Comparison of ENCODE assay signal across 1 cellular context in the genomic region with DNA sequence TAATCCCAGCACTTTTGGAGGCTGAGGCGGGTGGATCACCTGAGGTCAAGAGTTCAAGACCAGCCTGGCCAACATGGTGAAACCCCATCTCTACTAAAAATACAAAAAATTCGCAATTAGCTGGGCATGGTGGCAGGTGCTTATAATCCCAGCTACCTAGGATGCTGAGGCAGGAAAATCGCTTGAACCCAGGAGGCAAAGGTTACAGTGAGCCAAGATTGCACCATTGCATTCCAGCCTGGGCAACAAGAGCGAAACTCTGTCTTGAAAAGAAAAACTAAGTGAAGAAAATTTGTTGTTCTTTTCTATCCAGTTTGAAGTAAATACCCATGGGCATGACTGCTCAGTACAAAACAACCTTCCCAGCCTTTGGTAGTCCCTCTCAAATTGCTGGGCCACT. TPM values are rescaled to one million over a fixed set of nuclear protein-coding genes. Genes with fewer than 3 reads are reported as not detected.
"Had no signal": no experiment of that assay in that cellular context is flagged by ENCODE, and none has a peak within 500 bp of the region (broad histone marks: within the 10 kb centered on the region; RNA-seq: fewer than 3 reads in every experiment).

No MANE protein-coding gene starts in this region.

RNA-seq across cellular contexts. Expression of gene MYRIP, which starts 24.4 kb away (rescaled TPM):
- total RNA-seq: G401 had no signal
